In the genomic region with DNA sequence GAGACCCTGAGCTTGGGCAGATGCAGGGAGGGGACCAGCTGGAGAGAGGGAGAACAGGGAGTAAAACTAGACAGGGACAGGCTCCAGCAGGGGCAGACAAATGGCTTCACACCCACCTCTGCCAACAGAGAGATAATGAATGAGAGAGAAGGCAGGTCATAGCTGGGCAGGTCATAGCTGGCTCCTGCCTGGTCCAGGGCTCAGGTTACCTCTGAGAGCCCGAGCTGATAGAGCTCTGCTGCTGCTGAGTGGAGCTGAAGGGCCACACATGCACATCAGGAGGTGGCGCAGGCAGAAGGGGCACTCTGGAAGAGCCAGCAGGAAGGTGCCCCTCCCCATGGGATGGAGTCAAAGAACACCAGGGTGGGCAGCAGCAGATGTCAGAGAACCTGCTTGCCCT, we compare ENCODE assay signal across 31 cellular contexts.
"Had no signal": no experiment of that assay in that cellular context is flagged by ENCODE, and none has a peak within 500 bp of the region (broad histone marks: within the 10 kb centered on the region; RNA-seq: fewer than 3 reads in every experiment).

No MANE protein-coding gene starts in this region.

- H3K27ac Mint-ChIP-seq: activated CD4-positive, alpha-beta T cell treated with anti-CD3 and anti-CD28 coated beads, Interleukin-2, amount 10 ng/mL, durations not matched to agents 24 days and 14 days; activated CD8-positive, alpha-beta T cell treated with anti-CD3 and anti-CD28 coated beads for 36 hours; activated naive CD8-positive, alpha-beta T cell treated with anti-CD3 and anti-CD28 coated beads for 36 hours; activated T-cell treated with anti-CD3 and anti-CD28 coated beads, Interleukin-2, amount 50 U/mL, for 72 hours; activated T-helper 17 cell treated with anti-CD3 and anti-CD28 coated beads, Interleukin-2, amount 50 U/mL, for 72 hours; IgD-negative memory B cell; T-helper 2 cell treated with Interferon-gamma antibody and Interleukin-4, amounts not matched to agents 5 μg/mL and 100 μg/mL, for 36 hours had no signal

- H3K27me3 ChIP-seq: brain microvascular endothelial cell, Peyer's patch had no signal

- H3K36me3 Mint-ChIP-seq: activated naive CD8-positive, alpha-beta T cell treated with anti-CD3 and anti-CD28 coated beads for 36 hours had no signal

- H3K27me3 Mint-ChIP-seq: activated CD4-positive, alpha-beta T cell treated with anti-CD3 and anti-CD28 coated beads, Interleukin-2, amount 10 ng/mL, durations not matched to agents 24 days and 14 days; activated naive CD8-positive, alpha-beta T cell treated with anti-CD3 and anti-CD28 coated beads for 36 hours; IgD-negative memory B cell had no signal

- H3K36me3 ChIP-seq: brain microvascular endothelial cell, Peyer's patch had no signal

- H3K9me3 Mint-ChIP-seq: activated CD4-positive, alpha-beta T cell treated with anti-CD3 and anti-CD28 coated beads, Interleukin-2, amount 10 ng/mL, durations not matched to agents 24 days and 14 days; activated CD8-positive, alpha-beta T cell treated with anti-CD3 and anti-CD28 coated beads for 36 hours; activated naive CD8-positive, alpha-beta T cell treated with anti-CD3 and anti-CD28 coated beads for 36 hours; activated T-cell treated with anti-CD3 and anti-CD28 coated beads, Interleukin-2, amount 50 U/mL, for 72 hours; activated T-helper 17 cell treated with anti-CD3 and anti-CD28 coated beads, Interleukin-2, amount 50 U/mL, for 72 hours; T-helper 2 cell treated with Interferon-gamma antibody and Interleukin-4, amounts not matched to agents 5 μg/mL and 100 μg/mL, for 36 hours had no signal

- H3K4me3 ChIP-seq: Peyer's patch had no signal

- H3K27ac ChIP-seq: brain microvascular endothelial cell, Peyer's patch had no signal

- H3K4me1 Mint-ChIP-seq: activated CD4-positive, alpha-beta T cell treated with anti-CD3 and anti-CD28 coated beads, Interleukin-2, amount 10 ng/mL, durations not matched to agents 24 days and 14 days; activated naive CD8-positive, alpha-beta T cell treated with anti-CD3 and anti-CD28 coated beads for 36 hours; activated T-helper 17 cell treated with anti-CD3 and anti-CD28 coated beads, Interleukin-2, amount 50 U/mL, for 72 hours; IgD-negative memory B cell had no signal

- H3K4me3 Mint-ChIP-seq: activated CD4-positive, alpha-beta T cell treated with anti-CD3 and anti-CD28 coated beads, Interleukin-2, amount 10 ng/mL, durations not matched to agents 24 days and 14 days; activated CD8-positive, alpha-beta T cell treated with anti-CD3 and anti-CD28 coated beads for 36 hours; activated naive CD8-positive, alpha-beta T cell treated with anti-CD3 and anti-CD28 coated beads for 36 hours; activated T-cell treated with anti-CD3 and anti-CD28 coated beads, Interleukin-2, amount 50 U/mL, for 72 hours; activated T-helper 17 cell treated with anti-CD3 and anti-CD28 coated beads, Interleukin-2, amount 50 U/mL, for 72 hours; IgD-negative memory B cell; T-helper 2 cell treated with Interferon-gamma antibody and Interleukin-4, amounts not matched to agents 5 μg/mL and 100 μg/mL, for 36 hours had no signal

- H3K9me3 ChIP-seq: Peyer's patch had no signal

- H3K4me1 ChIP-seq: Peyer's patch had no signal

- DNase-seq: activated CD4-positive, alpha-beta T cell treated with anti-CD3 and anti-CD28 coated beads, Interleukin-2, amount 10 ng/mL, durations not matched to agents 24 days and 14 days; activated CD4-positive, alpha-beta T cell treated with anti-CD3 and anti-CD28 coated beads, Interleukin-2, amount 50 U/mL, for 4 hours; activated CD8-positive, alpha-beta T cell treated with anti-CD3 and anti-CD28 coated beads for 36 hours; activated effector memory CD4-positive, alpha-beta T cell treated with anti-CD3 and anti-CD28 coated beads, Interleukin-2, amount 50 U/mL, for 16 hours; activated naive CD4-positive, alpha-beta T cell; activated naive CD4-positive, alpha-beta T cell treated with anti-CD3 and anti-CD28 coated beads, Interleukin-2, amount 50 U/mL, for 16 hours; activated naive CD8-positive, alpha-beta T cell treated with anti-CD3 and anti-CD28 coated beads for 36 hours; activated T-cell treated with anti-CD3 and anti-CD28 coated beads, Interleukin-2, amount 50 U/mL, for 1 hour; activated T-cell treated with anti-CD3 and anti-CD28 coated beads, Interleukin-2, amount 50 U/mL, for 72 hours; amniotic stem cell; aorta; brain microvascular endothelial cell; Karpas-422; KBM-7; NCI-H1436 treated with DMSO at 0.1 percent for 48 hours; NCI-H1694 treated with DMSO at 0.1 percent for 48 hours; NCI-H2029 treated with DMSO at 0.1 percent for 48 hours; NCI-H2107; NCI-H226; NCI-H446 treated with DMSO at 0.1 percent for 48 hours; NCI-H524; NCI-H69; NCI-H82; NK-92 treated with Interleukin-12 subunit alpha and Interleukin-12 subunit beta, amount 100 ng/mL, for 24 hours; PC-3; Peyer's patch; RPMI8226; SW 1271 had no signal

- ATAC-seq: activated CD8-positive, alpha-beta T cell treated with anti-CD3 and anti-CD28 coated beads for 36 hours; activated T-cell treated with anti-CD3 and anti-CD28 coated beads, Interleukin-2, amount 50 U/mL, for 72 hours; activated T-helper 17 cell treated with anti-CD3 and anti-CD28 coated beads, Interleukin-2, amount 50 U/mL, for 72 hours; PC-3 had no signal
